In genomic region chr19:1324792-1325567, GRCh38 we compare ENCODE assay signal across 8 cellular contexts. TPM values are rescaled to one million over a fixed set of nuclear protein-coding genes. Genes with fewer than 3 reads are reported as not detected.
DNase-seq lines count a peak whose midpoint lies in the region; ATAC-seq and TF ChIP-seq lines count a peak whose summit lies in the region.

No MANE protein-coding gene starts in this region.

- peak; percentile 80 for ATAC-seq in left colon
- no peak for ATAC-seq in GM21619 (IDR thresholded peaks at IDR 0.05; ENCODE audit: unreplicated experiment)
- ATAC-seq in HG03439 (IDR thresholded peaks at IDR 0.05; ENCODE audit: unreplicated experiment): no peak

- no peaks in the 10 kb centered on the region for H3K36me3 Mint-ChIP-seq in T-helper 2 cell treated with Interferon-gamma antibody and Interleukin-4, amounts not matched to agents 5 μg/mL and 100 μg/mL, for 36 hours (ENCODE audit: low read depth)

- TF ChIP-seq CTCF in RWPE1 (conservative IDR thresholded peaks at IDR 0.05; ENCODE audit: low read depth): no peak

- DNase-seq in T-helper 2 cell treated with Interferon-gamma antibody and Interleukin-4, amounts not matched to agents 5 μg/mL and 100 μg/mL, for 36 hours (ENCODE audit: low spot score): peak; percentile 38
- DNase-seq in T-helper 2 cell (no peak), RWPE1 (ENCODE audit: low spot score) (peak; percentile 65), cerebellum (ENCODE audit: low spot score) (peak; percentile 76), left colon (peak; percentile 51 to 57)
- peak; percentile 4 to 27 for DNase-seq in stimulated activated CD4-positive, alpha-beta T cell treated with anti-CD3 and anti-CD28 coated beads, Interleukin-4, amount 100 ng/mL, for 48 hours (ENCODE audit: low read depth in 2 of 2)

- H3K27me3 Mint-ChIP-seq in T-helper 2 cell treated with Interferon-gamma antibody and Interleukin-4, amounts not matched to agents 5 μg/mL and 100 μg/mL, for 36 hours (ENCODE audit: low read depth): peaks cover 21% of the 10 kb centered on the region

- no peak overlapping the region for H3K4me3 Mint-ChIP-seq in T-helper 2 cell treated with Interferon-gamma antibody and Interleukin-4, amounts not matched to agents 5 μg/mL and 100 μg/mL, for 36 hours

- POLR2A ChIA-PET in RWPE1 (lab: Yijun Ruan, JAX; ENCODE audit: low non-redundant PET): interaction anchor here (0.8 kb wide), 1 partner anchor 22 kb away, joined by 9 read pairs; no protein-coding TSS in a partner anchor

- peak overlapping the region; percentile 56 for H3K27ac ChIP-seq in RWPE1

- H3K27ac Mint-ChIP-seq in T-helper 2 cell treated with Interferon-gamma antibody and Interleukin-4, amounts not matched to agents 5 μg/mL and 100 μg/mL, for 36 hours: no peak overlapping the region

- H3K9me3 Mint-ChIP-seq in T-helper 2 cell treated with Interferon-gamma antibody and Interleukin-4, amounts not matched to agents 5 μg/mL and 100 μg/mL, for 36 hours: no peaks in the 10 kb centered on the region

- CTCF ChIA-PET in RWPE1 (lab: Yijun Ruan, JAX): interaction anchor here (0.7 to 1.1 kb wide), 4 partner anchors 9 to 81 kb away, joined by 3 to 8 read pairs (median 6); no protein-coding TSS in a partner anchor

- no peaks in the 10 kb centered on the region for H3K4me1 Mint-ChIP-seq in T-helper 2 cell treated with Interferon-gamma antibody and Interleukin-4, amounts not matched to agents 5 μg/mL and 100 μg/mL, for 36 hours (ENCODE audit: low read depth)

- intact Hi-C loops in left colon (cut with DNase I, micrococcal nuclease): no loop called here

RNA-seq across cellular contexts. Expression of gene EFNA2, which starts 39.3 kb away (rescaled TPM):
- total RNA-seq in cerebellum: 5.8 TPM
- total RNA-seq in left colon: 10 to 100 TPM; 83.8 to 85.4 TPM

RNA-seq across cellular contexts. Expression of gene FAM174C, which starts 49.6 kb away (rescaled TPM):
- total RNA-seq in cerebellum: 7.0 TPM
- 10 to 100 TPM; 43.7 to 48.9 TPM for total RNA-seq in left colon

RNA-seq across cellular contexts. Expression of gene CIRBP, which starts 55.8 kb away (rescaled TPM):
- total RNA-seq in cerebellum: 328 TPM
- 100 to 1,000 TPM; 220 to 267 TPM for total RNA-seq in left colon

RNA-seq across cellular contexts. Expression of gene NDUFS7, which starts 58.7 kb away (rescaled TPM):
- total RNA-seq in cerebellum (27.6 TPM), left colon (100 to 1,000 TPM; 141 to 178 TPM)

Comparison
In these comparisons a context has a peak if more than half of its experiments do, and no peak if none do; other contexts are left out.
1. DNase-seq: peak in T-helper 2 cell treated with Interferon-gamma antibody and Interleukin-4, amounts not matched to agents 5 μg/mL and 100 μg/mL, for 36 hours (single experiment), RWPE1 (single experiment), cerebellum (single experiment), left colon (2 of 2) and stimulated activated CD4-positive, alpha-beta T cell treated with anti-CD3 and anti-CD28 coated beads, Interleukin-4, amount 100 ng/mL, for 48 hours (2 of 2); none in T-helper 2 cell (0 of 5).
2. RNA of gene EFNA2, which starts 39.3 kb away (total RNA-seq): 83.8 to 85.4 TPM in left colon; 5.8 TPM in cerebellum (single experiment); every median in the first group is over 10 times any median in the second.